26 cellular contexts compared by ENCODE assay signal in genomic region chr10:24907956-24908355, GRCh38.
"Had no signal": no experiment of that assay in that cellular context is flagged by ENCODE, and none has a peak within 500 bp of the region (broad histone marks: within the 10 kb centered on the region; RNA-seq: fewer than 3 reads in every experiment).

No MANE protein-coding gene starts in this region.

- H3K9me3 ChIP-seq: left ventricle myocardium inferior, mucosa of descending colon, pancreas, prostate gland, sigmoid colon, spleen, suprapubic skin, thoracic aorta, tibial artery, uterus had no signal

- H3K27ac ChIP-seq: hepatocyte, left ventricle myocardium inferior, pancreas, prostate gland, sigmoid colon, spleen, suprapubic skin, thoracic aorta, tibial artery, uterus had no signal

- H3K36me3 ChIP-seq: left ventricle myocardium inferior, pancreas, prostate gland, sigmoid colon, spleen, suprapubic skin, thoracic aorta, tibial artery, uterus had no signal

- H3K79me2 ChIP-seq: hepatocyte had no signal

- H2AFZ ChIP-seq: hepatocyte had no signal

- FAIRE-seq: pancreas, small intestine had no signal

- ATAC-seq: mucosa of descending colon; naive thymus-derived CD4-positive, alpha-beta T cell; natural killer cell treated with Interleukin-12 subunit alpha and Interleukin-12 subunit beta and Interleukin-15 and Interleukin-18, amount 100 ng/mL, for 72 hours; pancreas; right cardiac atrium; stimulated activated effector memory CD8-positive, alpha-beta T cell treated with anti-CD3 and anti-CD28 coated beads, Interleukin-12 subunit alpha, Interleukin-12 subunit beta, amount 100 ng/mL, for 72 hours had no signal

- H3K4me1 ChIP-seq: pancreas, prostate gland, suprapubic skin, uterus had no signal

- H3K4me3 ChIP-seq: hepatocyte, left ventricle myocardium inferior, lung, mucosa of descending colon, pancreas, prostate gland, sigmoid colon, spleen, suprapubic skin, thoracic aorta, tibial artery, uterus had no signal

- H3K27me3 ChIP-seq: hepatocyte, pancreas, sigmoid colon, spleen, suprapubic skin, tibial artery, uterus had no signal

- H3K4me2 ChIP-seq: hepatocyte had no signal

- DNase-seq: islet precursor cell; left ventricle myocardium inferior; mesendoderm; mucosa of descending colon; naive thymus-derived CD4-positive, alpha-beta T cell; nucleus accumbens; pancreas; posterior cingulate gyrus; retina; right cardiac atrium; sigmoid colon; small intestine; spleen; stimulated activated CD4-positive, alpha-beta T cell treated with anti-CD3 and anti-CD28 coated beads, Interleukin-1b, Interleukin-23, amount 100 ng/mL, for 48 hours; stimulated activated CD4-positive, alpha-beta T cell treated with anti-CD3 and anti-CD28 coated beads, Interleukin-4, amount 100 ng/mL, for 1 hour; stimulated activated naive CD4-positive, alpha-beta T cell; tibial artery; trophoblast cell; uterus had no signal
